13 cellular contexts compared by ENCODE assay signal in genomic region chr9:94901019-94901363, GRCh38.
DNase-seq lines count a peak whose midpoint lies in the region; ATAC-seq and TF ChIP-seq lines count a peak whose summit lies in the region.
"Had no signal": no experiment of that assay in that cellular context is flagged by ENCODE, and none has a peak within 500 bp of the region (broad histone marks: within the 10 kb centered on the region; RNA-seq: fewer than 3 reads in every experiment).

No MANE protein-coding gene starts in this region.

- no peak for TF ChIP-seq POLR2A in esophagus muscularis mucosa (IDR thresholded peaks at IDR 0.05; ENCODE audit: low read depth)

- no peak overlapping the region for H3K9ac ChIP-seq in parathyroid adenoma

- DNase-seq in cardiac muscle cell (ENCODE audit: low read depth in 1 of 2, low spot score in 1 of 2) (no peak), cardiac septum (ENCODE audit: low spot score) (no peak), esophagus muscularis mucosa (ENCODE audit: extremely low spot score) (no peak), aorta (no peak), NCI-H128 (lab: John Stamatoyannopoulos, UW; ENCODE audit: unreplicated experiment) (no peak), HuH-7.5 (ENCODE audit: low spot score) (no peak)
- DNase-seq: NCI-H345; RPMI8226; stimulated activated CD4-positive, alpha-beta T cell treated with anti-CD3 and anti-CD28 coated beads, Interleukin-4, amount 100 ng/mL, for 4 hours had no signal

- H3K4me1 ChIP-seq in cardiac muscle cell (ENCODE audit: low read depth) (peaks cover 40% of the 10 kb centered on the region), esophagus muscularis mucosa (peaks cover 20 to 46% (median 28%) of the 10 kb centered on the region in 4 donors), parathyroid adenoma (peaks cover 2% of the 10 kb centered on the region), aorta (ENCODE audit: control insufficient read depth in 1 of 2, insufficient read depth in 2 of 2, low read length in 2 of 2) (peaks cover 3 to 4% of the 10 kb centered on the region in 2 donors)

- intact Hi-C loops in cardiac septum (cut with DNase I), result no loop called here
- intact Hi-C loops in esophagus muscularis mucosa (cut with DNase I), result no loop called here
- intact Hi-C loops in aorta (cut with DNase I), result loop anchor here (2.0 to 5.0 kb wide), 4 partner anchors 34 to 119 kb away; no protein-coding TSS in a partner anchor

- ATAC-seq in aorta (ENCODE audit: low FRiP score), result peak; percentile 34
- no peak for ATAC-seq in GM19328 (IDR thresholded peaks at IDR 0.05; ENCODE audit: unreplicated experiment)

- H3K36me3 ChIP-seq in cardiac muscle cell, result no peaks in the 10 kb centered on the region
- H3K36me3 ChIP-seq in esophagus muscularis mucosa, result no peaks in the 10 kb centered on the region
- H3K36me3 ChIP-seq in parathyroid adenoma (ENCODE audit: control insufficient read depth, insufficient read depth, low read length), result no peaks in the 10 kb centered on the region
- H3K36me3 ChIP-seq in aorta (ENCODE audit: control insufficient read depth in 1 of 2, insufficient read depth in 2 of 2, low read length in 1 of 2), result no peaks in the 10 kb centered on the region
- H3K36me3 ChIP-seq: ovary had no signal

- no peak overlapping the region for H2AFZ ChIP-seq in parathyroid adenoma

- WGBS in esophagus muscularis mucosa, result 74% methylated on average over 4 of the region's 4 CpGs
- WGBS in aorta, 2 donors, result 52 to 66% methylated on average over 4 of the region's 4 CpGs

- H3K27me3 ChIP-seq in cardiac muscle cell (no peaks in the 10 kb centered on the region), esophagus muscularis mucosa (no peaks in the 10 kb centered on the region), parathyroid adenoma (ENCODE audit: control insufficient read depth, insufficient read depth, low read length) (no peaks in the 10 kb centered on the region), aorta (ENCODE audit: control insufficient read depth in 1 of 2, insufficient read depth in 2 of 2, low read length in 1 of 2) (no peaks in the 10 kb centered on the region)
- H3K27me3 ChIP-seq: ovary had no signal

- no peaks in the 10 kb centered on the region for H3K9me3 ChIP-seq in cardiac muscle cell (ENCODE audit: low read depth)
- no peaks in the 10 kb centered on the region for H3K9me3 ChIP-seq in esophagus muscularis mucosa
- H3K9me3 ChIP-seq in parathyroid adenoma (ENCODE audit: control insufficient read depth, low read length), result no peaks in the 10 kb centered on the region
- no peaks in the 10 kb centered on the region for H3K9me3 ChIP-seq in aorta (ENCODE audit: control insufficient read depth, low read length)
- H3K9me3 ChIP-seq: ovary had no signal

- H3K4me3 ChIP-seq in cardiac muscle cell (no peak overlapping the region), esophagus muscularis mucosa (peak overlapping the region in 3 of 4 donors; percentile 35 to 45 (median 36)), parathyroid adenoma (ENCODE audit: low read depth, low read length) (no peak overlapping the region), aorta (ENCODE audit: low read length in 2 of 2) (no peak overlapping the region)
- H3K4me3 ChIP-seq: ovary had no signal

- no peak for TF ChIP-seq EP300 in esophagus muscularis mucosa (IDR thresholded peaks at IDR 0.05)

- H3K27ac ChIP-seq in cardiac muscle cell (peak overlapping the region; percentile 41), esophagus muscularis mucosa (replicated peaks in 1 of 4) (peak overlapping the region; percentile 77 to 88 (median 81)), parathyroid adenoma (peak overlapping the region; percentile 57), aorta (ENCODE audit: low read depth in 1 of 2, low read length in 2 of 2) (peak overlapping the region; percentile 77 to 80)
- H3K27ac ChIP-seq: VCaP had no signal

- H3K4me2 ChIP-seq in parathyroid adenoma (ENCODE audit: low read length), result no peak overlapping the region

- no peaks in the 10 kb centered on the region for H3K79me2 ChIP-seq in parathyroid adenoma

- TF ChIP-seq CTCF in cardiac muscle cell (IDR thresholded peaks at IDR 0.05; ENCODE audit: low read depth, low read length), result no peak
- TF ChIP-seq CTCF in esophagus muscularis mucosa (IDR thresholded peaks at IDR 0.05), result no peak
- no peak for TF ChIP-seq CTCF in parathyroid adenoma (IDR thresholded peaks at IDR 0.05)

Comparison
In these comparisons a context has a peak if more than half of its experiments do, and no peak if none do; other contexts are left out.
1. H3K4me3 ChIP-seq: peak in esophagus muscularis mucosa (3 of 4); none in cardiac muscle cell (single experiment), parathyroid adenoma (single experiment) and aorta (0 of 2).
2. intact Hi-C loops: an anchor here in aorta (2.0 to 5.0 kb wide); none called in cardiac septum and esophagus muscularis mucosa.
3. Peak in every context shown above with its lines, with median percentiles within 50 percentile points of each other: H3K27ac ChIP-seq.